In the genomic region with DNA sequence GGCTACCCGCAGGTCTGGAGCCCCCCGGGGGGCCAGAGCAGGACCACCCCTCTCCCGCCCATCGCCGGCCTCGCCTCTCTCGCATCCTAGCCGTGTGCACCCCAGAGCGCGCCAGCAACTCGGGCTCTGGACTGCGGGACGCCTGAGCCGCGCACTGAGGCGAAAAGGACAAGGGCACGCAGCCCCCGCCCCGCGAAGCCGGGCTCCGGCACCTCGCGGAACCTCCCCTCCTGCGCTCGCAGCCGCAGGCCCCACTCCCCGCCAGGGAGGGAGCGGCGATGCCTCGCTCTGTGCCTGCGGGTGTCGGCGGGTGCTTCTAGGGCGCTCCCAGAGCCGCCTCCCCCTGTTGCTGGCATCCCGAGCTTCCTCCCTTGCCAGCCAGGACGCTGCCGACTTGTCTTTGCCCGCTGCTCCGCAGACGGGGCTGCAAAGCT, we compare ENCODE assay signal across 1 cellular context.
TF ChIP-seq lines count a peak whose summit lies in the region.

A gene (plus strand): TSS at position 104 of the 434 bp plus-strand sequence. CDS start 907 bp downstream, outside the sequence.

TF ChIP-seq in HEK293, 187 proteins besides CTCF, POLR2A, EP300 and RAD21 (continued from another document and continues in another):
- TF ChIP-seq, protein P1, sequence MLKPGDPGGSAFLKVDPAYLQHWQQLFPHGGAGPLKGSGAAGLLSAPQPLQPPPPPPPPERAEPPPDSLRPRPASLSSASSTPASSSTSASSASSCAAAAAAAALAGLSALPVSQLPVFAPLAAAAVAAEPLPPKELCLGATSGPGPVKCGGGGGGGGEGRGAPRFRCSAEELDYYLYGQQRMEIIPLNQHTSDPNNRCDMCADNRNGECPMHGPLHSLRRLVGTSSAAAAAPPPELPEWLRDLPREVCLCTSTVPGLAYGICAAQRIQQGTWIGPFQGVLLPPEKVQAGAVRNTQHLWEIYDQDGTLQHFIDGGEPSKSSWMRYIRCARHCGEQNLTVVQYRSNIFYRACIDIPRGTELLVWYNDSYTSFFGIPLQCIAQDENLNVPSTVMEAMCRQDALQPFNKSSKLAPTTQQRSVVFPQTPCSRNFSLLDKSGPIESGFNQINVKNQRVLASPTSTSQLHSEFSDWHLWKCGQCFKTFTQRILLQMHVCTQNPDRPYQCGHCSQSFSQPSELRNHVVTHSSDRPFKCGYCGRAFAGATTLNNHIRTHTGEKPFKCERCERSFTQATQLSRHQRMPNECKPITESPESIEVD (tag by site-specific recombination; IDR thresholded peaks at IDR 0.05): no peak
- TF ChIP-seq SP3 (tag by site-specific recombination; IDR thresholded peaks at IDR 0.05) (0 out of 2 replicates have a peak, but pooled peaks have one; percentile 8), ZNF202 (tag by site-specific recombination; IDR thresholded peaks at IDR 0.05; ENCODE audit: borderline replicate concordance) (no peak), HOXD13 (CRISPR knock-in tag; IDR thresholded peaks at IDR 0.05; ENCODE audit: borderline replicate concordance) (no peak), GLI2 (tag by site-specific recombination; IDR thresholded peaks at IDR 0.05; ENCODE audit: borderline replicate concordance, low read depth) (no peak), ZFP69B (tag by site-specific recombination; IDR thresholded peaks at IDR 0.05) (no peak), HOXC10 (CRISPR knock-in tag; IDR thresholded peaks at IDR 0.05) (no peak), SCRT1 (tag by site-specific recombination; IDR thresholded peaks at IDR 0.05; ENCODE audit: borderline replicate concordance) (no peak), ZNF521 (tag by site-specific recombination; IDR thresholded peaks at IDR 0.05) (no peak), ZNF544 (tag by site-specific recombination; IDR thresholded peaks at IDR 0.05) (no peak), ZNF596 (tag by site-specific recombination; IDR thresholded peaks at IDR 0.05) (no peak), MYNN (tag by site-specific recombination; IDR thresholded peaks at IDR 0.05; ENCODE audit: borderline replicate concordance) (no peak), ZSCAN16 (tag by site-specific recombination; IDR thresholded peaks at IDR 0.05) (no peak), ZNF701 (tag by site-specific recombination; IDR thresholded peaks at IDR 0.05) (no peak), ZNF677 (tag by site-specific recombination; IDR thresholded peaks at IDR 0.05) (no peak), ZBTB8A (tag by site-specific recombination; IDR thresholded peaks at IDR 0.05) (peak; percentile 63), WT1 (tag by site-specific recombination; IDR thresholded peaks at IDR 0.05) (peak; percentile 44; the same call in 1 of the 2 replicates), ZFP37 (tag by site-specific recombination; IDR thresholded peaks at IDR 0.05) (no peak), ZNF23 (tag by site-specific recombination; IDR thresholded peaks at IDR 0.05; ENCODE audit: borderline replicate concordance) (no peak), ZNF114 (tag by site-specific recombination; IDR thresholded peaks at IDR 0.05) (no peak), ZNF558 (tag by site-specific recombination; IDR thresholded peaks at IDR 0.05) (no peak), ZBTB48 (tag by site-specific recombination; IDR thresholded peaks at IDR 0.05) (peak; percentile 15; the same call in 1 of the 2 replicates), ZBTB20 (tag by site-specific recombination; IDR thresholded peaks at IDR 0.05) (no peak), ZNF175 (tag by site-specific recombination; IDR thresholded peaks at IDR 0.05) (no peak), ZNF501 (tag by site-specific recombination; IDR thresholded peaks at IDR 0.05) (0 out of 2 replicates have a peak, but pooled peaks have one; percentile 8), GLI4 (tag by site-specific recombination; IDR thresholded peaks at IDR 0.05) (no peak), ZNF16 (tag by site-specific recombination; IDR thresholded peaks at IDR 0.05; ENCODE audit: low read depth) (no peak), ZNF830 (tag by site-specific recombination; IDR thresholded peaks at IDR 0.05; ENCODE audit: low read depth) (no peak), ZNF24 (tag by site-specific recombination; IDR thresholded peaks at IDR 0.05) (no peak), ZSCAN23 (tag by site-specific recombination; IDR thresholded peaks at IDR 0.05) (no peak), ZNF354C (tag by site-specific recombination; IDR thresholded peaks at IDR 0.05; ENCODE audit: borderline replicate concordance, low read depth) (no peak), ZNF174 (tag by site-specific recombination; IDR thresholded peaks at IDR 0.05) (no peak), ZNF660 (tag by site-specific recombination; IDR thresholded peaks at IDR 0.05) (no peak), OVOL3 (tag by site-specific recombination; IDR thresholded peaks at IDR 0.05) (no peak), ZBTB1 (tag by site-specific recombination; IDR thresholded peaks at IDR 0.05) (no peak), ZNF169 (tag by site-specific recombination; IDR thresholded peaks at IDR 0.05) (no peak), ZFP41 (tag by site-specific recombination; IDR thresholded peaks at IDR 0.05; ENCODE audit: borderline replicate concordance) (no peak), SETDB1 (IDR thresholded peaks at IDR 0.05; ENCODE audit: insufficient read length, low read length) (no peak), ZNF416 (tag by site-specific recombination; IDR thresholded peaks at IDR 0.05) (no peak), ZNF214 (tag by site-specific recombination; IDR thresholded peaks at IDR 0.05; ENCODE audit: borderline replicate concordance) (no peak), TRIM28 (IDR thresholded peaks at IDR 0.05; ENCODE audit: borderline replicate concordance, low read length) (no peak), ZNF473 (tag by site-specific recombination; IDR thresholded peaks at IDR 0.05) (no peak), YY2 (tag by site-specific recombination; IDR thresholded peaks at IDR 0.05) (no peak), TCF7L2 (IDR thresholded peaks at IDR 0.05; ENCODE audit: borderline replicate concordance, low read depth, low read length) (no peak), GFI1B (tag by site-specific recombination; IDR thresholded peaks at IDR 0.05) (no peak), ZNF747 (tag by site-specific recombination; IDR thresholded peaks at IDR 0.05) (no peak)
- TF ChIP-seq, protein P2, sequence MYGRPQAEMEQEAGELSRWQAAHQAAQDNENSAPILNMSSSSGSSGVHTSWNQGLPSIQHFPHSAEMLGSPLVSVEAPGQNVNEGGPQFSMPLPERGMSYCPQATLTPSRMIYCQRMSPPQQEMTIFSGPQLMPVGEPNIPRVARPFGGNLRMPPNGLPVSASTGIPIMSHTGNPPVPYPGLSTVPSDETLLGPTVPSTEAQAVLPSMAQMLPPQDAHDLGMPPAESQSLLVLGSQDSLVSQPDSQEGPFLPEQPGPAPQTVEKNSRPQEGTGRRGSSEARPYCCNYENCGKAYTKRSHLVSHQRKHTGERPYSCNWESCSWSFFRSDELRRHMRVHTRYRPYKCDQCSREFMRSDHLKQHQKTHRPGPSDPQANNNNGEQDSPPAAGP (tag by site-specific recombination; IDR thresholded peaks at IDR 0.05): peak; percentile 16; the same call in 1 of the 2 replicates
- TF ChIP-seq, protein P3, sequence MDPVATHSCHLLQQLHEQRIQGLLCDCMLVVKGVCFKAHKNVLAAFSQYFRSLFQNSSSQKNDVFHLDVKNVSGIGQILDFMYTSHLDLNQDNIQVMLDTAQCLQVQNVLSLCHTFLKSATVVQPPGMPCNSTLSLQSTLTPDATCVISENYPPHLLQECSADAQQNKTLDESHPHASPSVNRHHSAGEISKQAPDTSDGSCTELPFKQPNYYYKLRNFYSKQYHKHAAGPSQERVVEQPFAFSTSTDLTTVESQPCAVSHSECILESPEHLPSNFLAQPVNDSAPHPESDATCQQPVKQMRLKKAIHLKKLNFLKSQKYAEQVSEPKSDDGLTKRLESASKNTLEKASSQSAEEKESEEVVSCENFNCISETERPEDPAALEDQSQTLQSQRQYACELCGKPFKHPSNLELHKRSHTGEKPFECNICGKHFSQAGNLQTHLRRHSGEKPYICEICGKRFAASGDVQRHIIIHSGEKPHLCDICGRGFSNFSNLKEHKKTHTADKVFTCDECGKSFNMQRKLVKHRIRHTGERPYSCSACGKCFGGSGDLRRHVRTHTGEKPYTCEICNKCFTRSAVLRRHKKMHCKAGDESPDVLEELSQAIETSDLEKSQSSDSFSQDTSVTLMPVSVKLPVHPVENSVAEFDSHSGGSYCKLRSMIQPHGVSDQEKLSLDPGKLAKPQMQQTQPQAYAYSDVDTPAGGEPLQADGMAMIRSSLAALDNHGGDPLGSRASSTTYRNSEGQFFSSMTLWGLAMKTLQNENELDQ (tag by site-specific recombination; IDR thresholded peaks at IDR 0.05; ENCODE audit: low read depth): no peak
- TF ChIP-seq, protein P4, sequence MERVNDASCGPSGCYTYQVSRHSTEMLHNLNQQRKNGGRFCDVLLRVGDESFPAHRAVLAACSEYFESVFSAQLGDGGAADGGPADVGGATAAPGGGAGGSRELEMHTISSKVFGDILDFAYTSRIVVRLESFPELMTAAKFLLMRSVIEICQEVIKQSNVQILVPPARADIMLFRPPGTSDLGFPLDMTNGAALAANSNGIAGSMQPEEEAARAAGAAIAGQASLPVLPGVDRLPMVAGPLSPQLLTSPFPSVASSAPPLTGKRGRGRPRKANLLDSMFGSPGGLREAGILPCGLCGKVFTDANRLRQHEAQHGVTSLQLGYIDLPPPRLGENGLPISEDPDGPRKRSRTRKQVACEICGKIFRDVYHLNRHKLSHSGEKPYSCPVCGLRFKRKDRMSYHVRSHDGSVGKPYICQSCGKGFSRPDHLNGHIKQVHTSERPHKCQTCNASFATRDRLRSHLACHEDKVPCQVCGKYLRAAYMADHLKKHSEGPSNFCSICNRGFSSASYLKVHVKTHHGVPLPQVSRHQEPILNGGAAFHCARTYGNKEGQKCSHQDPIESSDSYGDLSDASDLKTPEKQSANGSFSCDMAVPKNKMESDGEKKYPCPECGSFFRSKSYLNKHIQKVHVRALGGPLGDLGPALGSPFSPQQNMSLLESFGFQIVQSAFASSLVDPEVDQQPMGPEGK (tag by site-specific recombination; IDR thresholded peaks at IDR 0.05): peak; percentile 66; the same call in 1 of the 2 replicates
- TF ChIP-seq, protein P5, sequence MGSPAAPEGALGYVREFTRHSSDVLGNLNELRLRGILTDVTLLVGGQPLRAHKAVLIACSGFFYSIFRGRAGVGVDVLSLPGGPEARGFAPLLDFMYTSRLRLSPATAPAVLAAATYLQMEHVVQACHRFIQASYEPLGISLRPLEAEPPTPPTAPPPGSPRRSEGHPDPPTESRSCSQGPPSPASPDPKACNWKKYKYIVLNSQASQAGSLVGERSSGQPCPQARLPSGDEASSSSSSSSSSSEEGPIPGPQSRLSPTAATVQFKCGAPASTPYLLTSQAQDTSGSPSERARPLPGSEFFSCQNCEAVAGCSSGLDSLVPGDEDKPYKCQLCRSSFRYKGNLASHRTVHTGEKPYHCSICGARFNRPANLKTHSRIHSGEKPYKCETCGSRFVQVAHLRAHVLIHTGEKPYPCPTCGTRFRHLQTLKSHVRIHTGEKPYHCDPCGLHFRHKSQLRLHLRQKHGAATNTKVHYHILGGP (tag by site-specific recombination; IDR thresholded peaks at IDR 0.05): no peak
- TF ChIP-seq, protein P6, sequence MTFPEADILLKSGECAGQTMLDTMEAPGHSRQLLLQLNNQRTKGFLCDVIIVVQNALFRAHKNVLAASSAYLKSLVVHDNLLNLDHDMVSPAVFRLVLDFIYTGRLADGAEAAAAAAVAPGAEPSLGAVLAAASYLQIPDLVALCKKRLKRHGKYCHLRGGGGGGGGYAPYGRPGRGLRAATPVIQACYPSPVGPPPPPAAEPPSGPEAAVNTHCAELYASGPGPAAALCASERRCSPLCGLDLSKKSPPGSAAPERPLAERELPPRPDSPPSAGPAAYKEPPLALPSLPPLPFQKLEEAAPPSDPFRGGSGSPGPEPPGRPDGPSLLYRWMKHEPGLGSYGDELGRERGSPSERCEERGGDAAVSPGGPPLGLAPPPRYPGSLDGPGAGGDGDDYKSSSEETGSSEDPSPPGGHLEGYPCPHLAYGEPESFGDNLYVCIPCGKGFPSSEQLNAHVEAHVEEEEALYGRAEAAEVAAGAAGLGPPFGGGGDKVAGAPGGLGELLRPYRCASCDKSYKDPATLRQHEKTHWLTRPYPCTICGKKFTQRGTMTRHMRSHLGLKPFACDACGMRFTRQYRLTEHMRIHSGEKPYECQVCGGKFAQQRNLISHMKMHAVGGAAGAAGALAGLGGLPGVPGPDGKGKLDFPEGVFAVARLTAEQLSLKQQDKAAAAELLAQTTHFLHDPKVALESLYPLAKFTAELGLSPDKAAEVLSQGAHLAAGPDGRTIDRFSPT (tag by site-specific recombination; IDR thresholded peaks at IDR 0.05): no peak
- TF ChIP-seq, protein P7, sequence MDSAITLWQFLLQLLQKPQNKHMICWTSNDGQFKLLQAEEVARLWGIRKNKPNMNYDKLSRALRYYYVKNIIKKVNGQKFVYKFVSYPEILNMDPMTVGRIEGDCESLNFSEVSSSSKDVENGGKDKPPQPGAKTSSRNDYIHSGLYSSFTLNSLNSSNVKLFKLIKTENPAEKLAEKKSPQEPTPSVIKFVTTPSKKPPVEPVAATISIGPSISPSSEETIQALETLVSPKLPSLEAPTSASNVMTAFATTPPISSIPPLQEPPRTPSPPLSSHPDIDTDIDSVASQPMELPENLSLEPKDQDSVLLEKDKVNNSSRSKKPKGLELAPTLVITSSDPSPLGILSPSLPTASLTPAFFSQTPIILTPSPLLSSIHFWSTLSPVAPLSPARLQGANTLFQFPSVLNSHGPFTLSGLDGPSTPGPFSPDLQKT (IDR thresholded peaks at IDR 0.05; ENCODE audit: borderline replicate concordance, low read depth, low read length): no peak
- TF ChIP-seq, protein P8, sequence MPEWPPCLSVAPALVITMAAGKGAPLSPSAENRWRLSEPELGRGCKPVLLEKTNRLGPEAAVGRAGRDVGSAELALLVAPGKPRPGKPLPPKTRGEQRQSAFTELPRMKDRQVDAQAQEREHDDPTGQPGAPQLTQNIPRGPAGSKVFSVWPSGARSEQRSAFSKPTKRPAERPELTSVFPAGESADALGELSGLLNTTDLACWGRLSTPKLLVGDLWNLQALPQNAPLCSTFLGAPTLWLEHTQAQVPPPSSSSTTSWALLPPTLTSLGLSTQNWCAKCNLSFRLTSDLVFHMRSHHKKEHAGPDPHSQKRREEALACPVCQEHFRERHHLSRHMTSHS (tag by site-specific recombination; IDR thresholded peaks at IDR 0.05): no peak
- TF ChIP-seq, protein P9, sequence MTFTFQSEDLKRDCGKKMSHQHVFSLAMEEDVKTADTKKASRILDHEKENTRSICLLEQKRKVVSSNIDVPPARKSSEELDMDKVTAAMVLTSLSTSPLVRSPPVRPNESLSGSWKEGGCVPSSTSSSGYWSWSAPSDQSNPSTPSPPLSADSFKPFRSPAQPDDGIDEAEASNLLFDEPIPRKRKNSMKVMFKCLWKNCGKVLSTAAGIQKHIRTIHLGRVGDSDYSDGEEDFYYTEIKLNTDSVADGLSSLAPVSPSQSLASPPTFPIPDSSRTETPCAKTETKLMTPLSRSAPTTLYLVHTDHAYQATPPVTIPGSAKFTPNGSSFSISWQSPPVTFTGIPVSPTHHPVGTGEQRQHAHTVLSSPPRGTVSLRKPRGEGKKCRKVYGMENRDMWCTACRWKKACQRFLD (tag by site-specific recombination; IDR thresholded peaks at IDR 0.05): no peak
- TF ChIP-seq, protein P10, sequence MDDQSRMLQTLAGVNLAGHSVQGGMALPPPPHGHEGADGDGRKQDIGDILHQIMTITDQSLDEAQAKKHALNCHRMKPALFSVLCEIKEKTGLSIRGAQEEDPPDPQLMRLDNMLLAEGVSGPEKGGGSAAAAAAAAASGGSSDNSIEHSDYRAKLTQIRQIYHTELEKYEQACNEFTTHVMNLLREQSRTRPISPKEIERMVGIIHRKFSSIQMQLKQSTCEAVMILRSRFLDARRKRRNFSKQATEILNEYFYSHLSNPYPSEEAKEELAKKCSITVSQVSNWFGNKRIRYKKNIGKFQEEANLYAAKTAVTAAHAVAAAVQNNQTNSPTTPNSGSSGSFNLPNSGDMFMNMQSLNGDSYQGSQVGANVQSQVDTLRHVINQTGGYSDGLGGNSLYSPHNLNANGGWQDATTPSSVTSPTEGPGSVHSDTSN (CRISPR knock-in tag; IDR thresholded peaks at IDR 0.05): no peak; the same call in 1 of the 2 replicates
